Comparison of ENCODE assay signal across 1 cellular context in the genomic region with DNA sequence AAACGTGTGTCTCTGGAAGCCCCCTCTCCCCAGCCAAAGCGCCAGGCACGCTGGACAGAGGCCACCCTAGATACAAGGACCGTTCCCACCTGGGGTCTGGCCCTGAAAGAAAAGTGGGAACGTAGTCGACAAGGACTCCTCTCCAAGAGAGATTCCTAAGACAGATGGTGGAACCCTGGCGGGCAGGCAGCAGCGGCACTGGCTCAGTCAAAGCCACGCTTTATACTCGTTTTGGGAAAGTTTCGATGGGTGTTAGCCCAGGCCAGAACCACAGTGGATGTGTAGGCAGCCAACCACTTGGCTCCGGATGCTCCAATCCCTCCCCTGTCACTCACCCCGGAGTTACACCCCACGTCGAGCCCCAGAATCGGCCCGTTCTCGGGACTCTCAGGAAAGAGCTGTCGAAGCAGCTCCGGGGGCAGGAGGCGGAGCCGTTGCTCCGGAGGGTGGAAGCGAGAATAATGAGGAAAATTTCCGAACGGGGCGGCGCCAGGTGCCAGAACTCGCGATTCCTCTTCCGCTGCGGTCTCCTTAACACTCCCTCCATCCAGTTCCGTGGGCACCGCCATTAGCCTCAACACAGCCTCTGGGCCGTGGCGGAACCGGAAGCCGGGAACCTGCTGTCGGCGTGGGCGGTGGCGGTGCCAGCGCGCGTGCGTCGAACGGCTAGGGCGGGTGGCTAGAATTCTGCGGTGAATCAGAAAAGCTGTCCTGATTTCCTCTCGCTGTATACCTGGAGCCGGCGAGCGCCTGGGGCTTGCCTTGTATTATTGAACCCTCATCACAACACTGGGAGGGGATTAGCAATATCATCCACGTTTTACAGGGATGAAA.
TF ChIP-seq lines count a peak whose summit lies in the region.

A gene with protein sequence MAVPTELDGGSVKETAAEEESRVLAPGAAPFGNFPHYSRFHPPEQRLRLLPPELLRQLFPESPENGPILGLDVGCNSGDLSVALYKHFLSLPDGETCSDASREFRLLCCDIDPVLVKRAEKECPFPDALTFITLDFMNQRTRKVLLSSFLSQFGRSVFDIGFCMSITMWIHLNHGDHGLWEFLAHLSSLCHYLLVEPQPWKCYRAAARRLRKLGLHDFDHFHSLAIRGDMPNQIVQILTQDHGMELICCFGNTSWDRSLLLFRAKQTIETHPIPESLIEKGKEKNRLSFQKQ (minus strand): TSS at position 588 of the 834 bp plus-strand sequence. CDS start 19 bp downstream, at position 569.

TF ChIP-seq in HepG2, 621 proteins besides CTCF, POLR2A, EP300 and RAD21 (continued from another document and continues in another):
- TF ChIP-seq, protein P1, sequence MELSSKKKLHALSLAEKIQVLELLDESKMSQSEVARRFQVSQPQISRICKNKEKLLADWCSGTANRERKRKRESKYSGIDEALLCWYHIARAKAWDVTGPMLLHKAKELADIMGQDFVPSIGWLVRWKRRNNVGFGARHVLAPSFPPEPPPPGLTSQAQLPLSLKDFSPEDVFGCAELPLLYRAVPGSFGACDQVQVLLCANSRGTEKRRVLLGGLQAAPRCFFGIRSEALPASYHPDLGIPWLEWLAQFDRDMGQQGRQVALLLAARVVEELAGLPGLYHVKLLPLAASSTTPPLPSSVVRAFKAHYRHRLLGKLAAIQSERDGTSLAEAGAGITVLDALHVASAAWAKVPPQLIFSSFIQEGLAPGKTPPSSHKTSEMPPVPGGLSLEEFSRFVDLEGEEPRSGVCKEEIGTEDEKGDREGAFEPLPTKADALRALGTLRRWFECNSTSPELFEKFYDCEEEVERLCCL (CRISPR knock-in tag; IDR thresholded peaks at IDR 0.05; ENCODE audit: borderline replicate concordance): no peak
- TF ChIP-seq, protein P2, sequence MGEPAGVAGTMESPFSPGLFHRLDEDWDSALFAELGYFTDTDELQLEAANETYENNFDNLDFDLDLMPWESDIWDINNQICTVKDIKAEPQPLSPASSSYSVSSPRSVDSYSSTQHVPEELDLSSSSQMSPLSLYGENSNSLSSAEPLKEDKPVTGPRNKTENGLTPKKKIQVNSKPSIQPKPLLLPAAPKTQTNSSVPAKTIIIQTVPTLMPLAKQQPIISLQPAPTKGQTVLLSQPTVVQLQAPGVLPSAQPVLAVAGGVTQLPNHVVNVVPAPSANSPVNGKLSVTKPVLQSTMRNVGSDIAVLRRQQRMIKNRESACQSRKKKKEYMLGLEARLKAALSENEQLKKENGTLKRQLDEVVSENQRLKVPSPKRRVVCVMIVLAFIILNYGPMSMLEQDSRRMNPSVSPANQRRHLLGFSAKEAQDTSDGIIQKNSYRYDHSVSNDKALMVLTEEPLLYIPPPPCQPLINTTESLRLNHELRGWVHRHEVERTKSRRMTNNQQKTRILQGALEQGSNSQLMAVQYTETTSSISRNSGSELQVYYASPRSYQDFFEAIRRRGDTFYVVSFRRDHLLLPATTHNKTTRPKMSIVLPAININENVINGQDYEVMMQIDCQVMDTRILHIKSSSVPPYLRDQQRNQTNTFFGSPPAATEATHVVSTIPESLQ (CRISPR knock-in tag; conservative IDR thresholded peaks at IDR 0.05): no peak
- TF ChIP-seq CHCHD3 (CRISPR knock-in tag; IDR thresholded peaks at IDR 0.05): peak; percentile 87; the same call in 1 of the 2 replicates
- peak; percentile 85; the same call in 1 of the 2 replicates for TF ChIP-seq LBX2 (CRISPR knock-in tag; IDR thresholded peaks at IDR 0.05; ENCODE audit: borderline replicate concordance)
- TF ChIP-seq, protein P3, sequence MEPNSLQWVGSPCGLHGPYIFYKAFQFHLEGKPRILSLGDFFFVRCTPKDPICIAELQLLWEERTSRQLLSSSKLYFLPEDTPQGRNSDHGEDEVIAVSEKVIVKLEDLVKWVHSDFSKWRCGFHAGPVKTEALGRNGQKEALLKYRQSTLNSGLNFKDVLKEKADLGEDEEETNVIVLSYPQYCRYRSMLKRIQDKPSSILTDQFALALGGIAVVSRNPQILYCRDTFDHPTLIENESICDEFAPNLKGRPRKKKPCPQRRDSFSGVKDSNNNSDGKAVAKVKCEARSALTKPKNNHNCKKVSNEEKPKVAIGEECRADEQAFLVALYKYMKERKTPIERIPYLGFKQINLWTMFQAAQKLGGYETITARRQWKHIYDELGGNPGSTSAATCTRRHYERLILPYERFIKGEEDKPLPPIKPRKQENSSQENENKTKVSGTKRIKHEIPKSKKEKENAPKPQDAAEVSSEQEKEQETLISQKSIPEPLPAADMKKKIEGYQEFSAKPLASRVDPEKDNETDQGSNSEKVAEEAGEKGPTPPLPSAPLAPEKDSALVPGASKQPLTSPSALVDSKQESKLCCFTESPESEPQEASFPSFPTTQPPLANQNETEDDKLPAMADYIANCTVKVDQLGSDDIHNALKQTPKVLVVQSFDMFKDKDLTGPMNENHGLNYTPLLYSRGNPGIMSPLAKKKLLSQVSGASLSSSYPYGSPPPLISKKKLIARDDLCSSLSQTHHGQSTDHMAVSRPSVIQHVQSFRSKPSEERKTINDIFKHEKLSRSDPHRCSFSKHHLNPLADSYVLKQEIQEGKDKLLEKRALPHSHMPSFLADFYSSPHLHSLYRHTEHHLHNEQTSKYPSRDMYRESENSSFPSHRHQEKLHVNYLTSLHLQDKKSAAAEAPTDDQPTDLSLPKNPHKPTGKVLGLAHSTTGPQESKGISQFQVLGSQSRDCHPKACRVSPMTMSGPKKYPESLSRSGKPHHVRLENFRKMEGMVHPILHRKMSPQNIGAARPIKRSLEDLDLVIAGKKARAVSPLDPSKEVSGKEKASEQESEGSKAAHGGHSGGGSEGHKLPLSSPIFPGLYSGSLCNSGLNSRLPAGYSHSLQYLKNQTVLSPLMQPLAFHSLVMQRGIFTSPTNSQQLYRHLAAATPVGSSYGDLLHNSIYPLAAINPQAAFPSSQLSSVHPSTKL (CRISPR knock-in tag; IDR thresholded peaks at IDR 0.05): peak; percentile 51; the same call in 1 of the 2 replicates
- 0 out of 2 replicates have a peak, but pooled peaks have one; percentile 26 for TF ChIP-seq ZNF776 (CRISPR knock-in tag; IDR thresholded peaks at IDR 0.05)
- no peak for TF ChIP-seq ZNF562 (CRISPR knock-in tag; IDR thresholded peaks at IDR 0.05; ENCODE audit: borderline replicate concordance)
- TF ChIP-seq, protein P4, sequence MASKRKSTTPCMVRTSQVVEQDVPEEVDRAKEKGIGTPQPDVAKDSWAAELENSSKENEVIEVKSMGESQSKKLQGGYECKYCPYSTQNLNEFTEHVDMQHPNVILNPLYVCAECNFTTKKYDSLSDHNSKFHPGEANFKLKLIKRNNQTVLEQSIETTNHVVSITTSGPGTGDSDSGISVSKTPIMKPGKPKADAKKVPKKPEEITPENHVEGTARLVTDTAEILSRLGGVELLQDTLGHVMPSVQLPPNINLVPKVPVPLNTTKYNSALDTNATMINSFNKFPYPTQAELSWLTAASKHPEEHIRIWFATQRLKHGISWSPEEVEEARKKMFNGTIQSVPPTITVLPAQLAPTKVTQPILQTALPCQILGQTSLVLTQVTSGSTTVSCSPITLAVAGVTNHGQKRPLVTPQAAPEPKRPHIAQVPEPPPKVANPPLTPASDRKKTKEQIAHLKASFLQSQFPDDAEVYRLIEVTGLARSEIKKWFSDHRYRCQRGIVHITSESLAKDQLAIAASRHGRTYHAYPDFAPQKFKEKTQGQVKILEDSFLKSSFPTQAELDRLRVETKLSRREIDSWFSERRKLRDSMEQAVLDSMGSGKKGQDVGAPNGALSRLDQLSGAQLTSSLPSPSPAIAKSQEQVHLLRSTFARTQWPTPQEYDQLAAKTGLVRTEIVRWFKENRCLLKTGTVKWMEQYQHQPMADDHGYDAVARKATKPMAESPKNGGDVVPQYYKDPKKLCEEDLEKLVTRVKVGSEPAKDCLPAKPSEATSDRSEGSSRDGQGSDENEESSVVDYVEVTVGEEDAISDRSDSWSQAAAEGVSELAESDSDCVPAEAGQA (IDR thresholded peaks at IDR 0.05; ENCODE audit: low read depth): peak; percentile 79; the same call in 1 of the 2 replicates
- TF ChIP-seq, protein P4 (CRISPR knock-in tag; IDR thresholded peaks at IDR 0.05; ENCODE audit: borderline replicate concordance): 0 out of 2 replicates have a peak, but pooled peaks have one; percentile 39
- no peak for TF ChIP-seq THYN1 (CRISPR knock-in tag; IDR thresholded peaks at IDR 0.05; ENCODE audit: borderline replicate concordance, low read depth)
- no peak for TF ChIP-seq ZNF12 (CRISPR knock-in tag; IDR thresholded peaks at IDR 0.05)
- no peak for TF ChIP-seq ZFAT (CRISPR knock-in tag; conservative IDR thresholded peaks at IDR 0.05)
- TF ChIP-seq ZNF557 (CRISPR knock-in tag; IDR thresholded peaks at IDR 0.05): 0 out of 2 replicates have a peak, but pooled peaks have one; percentile 52
- TF ChIP-seq CHD2 (IDR thresholded peaks at IDR 0.05; ENCODE audit: low read depth, low read length): peak; percentile 62; the same call in 1 of the 2 replicates
- TF ChIP-seq KAT8 (CRISPR knock-in tag; IDR thresholded peaks at IDR 0.05): peak; percentile 94
- no peak for TF ChIP-seq RFX3 (CRISPR knock-in tag; IDR thresholded peaks at IDR 0.05)
- TF ChIP-seq KLF6 (CRISPR knock-in tag; IDR thresholded peaks at IDR 0.05): no peak; the same call in 1 of the 2 replicates
- TF ChIP-seq TCF7L2 (IDR thresholded peaks at IDR 0.05; ENCODE audit: low read depth, low read length): no peak
- no peak for TF ChIP-seq SAFB2 (CRISPR knock-in tag; IDR thresholded peaks at IDR 0.05; ENCODE audit: borderline replicate concordance, low read depth)
- no peak for TF ChIP-seq DNMT1 (CRISPR knock-in tag; IDR thresholded peaks at IDR 0.05)
- TF ChIP-seq BRD4 (CRISPR knock-in tag; IDR thresholded peaks at IDR 0.05): no peak; the same call in 1 of the 2 replicates
- TF ChIP-seq AKAP8 (CRISPR knock-in tag; IDR thresholded peaks at IDR 0.05): peak; percentile 53
- TF ChIP-seq JUND (CRISPR knock-in tag; IDR thresholded peaks at IDR 0.05): 0 out of 2 replicates have a peak, but pooled peaks have one; percentile 45
- peak; percentile 34; the same call in 1 of the 2 replicates for TF ChIP-seq ZNF33B (CRISPR knock-in tag; IDR thresholded peaks at IDR 0.05)
- TF ChIP-seq KDM1A (CRISPR knock-in tag; IDR thresholded peaks at IDR 0.05): no peak
- TF ChIP-seq ZNF180 (CRISPR knock-in tag; IDR thresholded peaks at IDR 0.05; ENCODE audit: borderline replicate concordance, low read depth): no peak
- no peak for TF ChIP-seq ZNF484 (CRISPR knock-in tag; IDR thresholded peaks at IDR 0.05; ENCODE audit: borderline replicate concordance, low read depth)
- peak; percentile 64; the same call in 1 of the 2 replicates for TF ChIP-seq NR2C2 (CRISPR knock-in tag; IDR thresholded peaks at IDR 0.05; ENCODE audit: borderline replicate concordance)
- no peak for TF ChIP-seq ZNF713 (CRISPR knock-in tag; IDR thresholded peaks at IDR 0.05)
- TF ChIP-seq ZFYVE20 (CRISPR knock-in tag; IDR thresholded peaks at IDR 0.05; ENCODE audit: borderline replicate concordance, low read depth): no peak
- no peak for TF ChIP-seq TEAD3 (CRISPR knock-in tag; optimal IDR thresholded peaks at IDR 0.05; ENCODE audit: borderline replicate concordance)
- TF ChIP-seq, protein P5, sequence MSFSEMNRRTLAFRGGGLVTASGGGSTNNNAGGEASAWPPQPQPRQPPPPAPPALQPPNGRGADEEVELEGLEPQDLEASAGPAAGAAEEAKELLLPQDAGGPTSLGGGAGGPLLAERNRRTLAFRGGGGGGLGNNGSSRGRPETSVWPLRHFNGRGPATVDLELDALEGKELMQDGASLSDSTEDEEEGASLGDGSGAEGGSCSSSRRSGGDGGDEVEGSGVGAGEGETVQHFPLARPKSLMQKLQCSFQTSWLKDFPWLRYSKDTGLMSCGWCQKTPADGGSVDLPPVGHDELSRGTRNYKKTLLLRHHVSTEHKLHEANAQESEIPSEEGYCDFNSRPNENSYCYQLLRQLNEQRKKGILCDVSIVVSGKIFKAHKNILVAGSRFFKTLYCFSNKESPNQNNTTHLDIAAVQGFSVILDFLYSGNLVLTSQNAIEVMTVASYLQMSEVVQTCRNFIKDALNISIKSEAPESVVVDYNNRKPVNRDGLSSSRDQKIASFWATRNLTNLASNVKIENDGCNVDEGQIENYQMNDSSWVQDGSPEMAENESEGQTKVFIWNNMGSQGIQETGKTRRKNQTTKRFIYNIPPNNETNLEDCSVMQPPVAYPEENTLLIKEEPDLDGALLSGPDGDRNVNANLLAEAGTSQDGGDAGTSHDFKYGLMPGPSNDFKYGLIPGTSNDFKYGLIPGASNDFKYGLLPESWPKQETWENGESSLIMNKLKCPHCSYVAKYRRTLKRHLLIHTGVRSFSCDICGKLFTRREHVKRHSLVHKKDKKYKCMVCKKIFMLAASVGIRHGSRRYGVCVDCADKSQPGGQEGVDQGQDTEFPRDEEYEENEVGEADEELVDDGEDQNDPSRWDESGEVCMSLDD (CRISPR knock-in tag; IDR thresholded peaks at IDR 0.05; ENCODE audit: borderline replicate concordance): no peak
- no peak for TF ChIP-seq MBD4 (IDR thresholded peaks at IDR 0.05; ENCODE audit: borderline replicate concordance, low read length)
- TF ChIP-seq GMEB1 (CRISPR knock-in tag; IDR thresholded peaks at IDR 0.05; ENCODE audit: borderline replicate concordance): peak; percentile 75
- TF ChIP-seq ZNF558 (CRISPR knock-in tag; IDR thresholded peaks at IDR 0.05; ENCODE audit: borderline replicate concordance): peak; percentile 93; the same call in 1 of the 2 replicates
- TF ChIP-seq RFXAP (CRISPR knock-in tag; IDR thresholded peaks at IDR 0.05; ENCODE audit: borderline replicate concordance): peak; percentile 72; the same call in 1 of the 2 replicates
- no peak for TF ChIP-seq ZBTB21 (CRISPR knock-in tag; IDR thresholded peaks at IDR 0.05)
